In genomic region chr3:195989921-195990840, GRCh38 we compare ENCODE assay signal across 7 cellular contexts.
DNase-seq lines count a peak whose midpoint lies in the region; ATAC-seq, FAIRE-seq and TF ChIP-seq lines count a peak whose summit lies in the region.
"Not testable (repeated sequence)": the region's sequence is repeated elsewhere in the genome, so short reads cannot be mapped to it uniquely, and the experiment has no call there.

No MANE protein-coding gene starts in this region.

- not testable (repeated sequence) for H3K27me3 Mint-ChIP-seq in effector memory CD8-positive, alpha-beta T cell

- CTCF ChIA-PET in HepG2 (lab: Yijun Ruan, JAX; ENCODE audit: low intra/inter-chr PET ratio, low total read pairs), result not testable (repeated sequence)

- peak; percentile 66 for DNase-seq in NCI-H226
- DNase-seq in activated T-cell treated with anti-CD3 and anti-CD28 coated beads for 1 hour (ENCODE audit: low read depth), result peak; percentile 96
- DNase-seq in effector memory CD8-positive, alpha-beta T cell, result peak; percentile 88 to 90 (median 88)
- DNase-seq in HepG2 (ENCODE audit: low spot score), result peak; percentile 74
- DNase-seq in stimulated activated CD4-positive, alpha-beta T cell treated with anti-CD3 and anti-CD28 coated beads, Interleukin-12 subunit alpha, Interleukin-12 subunit beta, amount 100 ng/mL, for 24 hours (ENCODE audit: low read depth in 2 of 2), result peak; percentile 91 to 95

- not testable (repeated sequence) for FAIRE-seq in HepG2 (lab: Jason Lieb, UNC)

- peak overlapping the region; percentile 75 to 79 for H3K4me3 Mint-ChIP-seq in effector memory CD8-positive, alpha-beta T cell

- TSS peak; percentile 91 for BruUV-seq in HepG2 (replicated peaks; lab: Mats Ljungman, UMichigan)

- peak overlapping the region; percentile 66 to 72 (median 71) for H3K4me3 ChIP-seq in HepG2 (replicated peaks in 1 of 3; ENCODE audit: insufficient read depth in 1 of 3, low read depth in 2 of 3, low read length in 3 of 3)

- not testable (repeated sequence) for H3K79me2 ChIP-seq in HepG2 (ENCODE audit: insufficient read depth, low read length)

- not testable (repeated sequence) for TF ChIP-seq RAD21 in HepG2 (CRISPR knock-in tag; IDR thresholded peaks at IDR 0.05)

- not testable (repeated sequence) for H3K4me1 Mint-ChIP-seq in effector memory CD8-positive, alpha-beta T cell (ENCODE audit: low read depth in 2 of 2)

- not testable (repeated sequence) for TF ChIP-seq CTCF in HepG2 (CRISPR knock-in tag; IDR thresholded peaks at IDR 0.05)

- ATAC-seq in HG02798 (IDR thresholded peaks at IDR 0.05; ENCODE audit: poor library complexity, unreplicated experiment) (peak; percentile 94), HepG2 (peak; percentile 90)
- peak; percentile 84 for ATAC-seq in effector memory CD8-positive, alpha-beta T cell (replicated peaks)

- peak overlapping the region; percentile 71 for H3K9ac ChIP-seq in HepG2 (ENCODE audit: insufficient read depth, low read depth, low read length)

- not testable (repeated sequence) for H3K4me1 ChIP-seq in HepG2 (ENCODE audit: insufficient read depth, low read length)

- intact Hi-C loops in HepG2 (cut with micrococcal nuclease; ENCODE audit: unreplicated experiment), result not testable (repeated sequence)

- not testable (repeated sequence) for H2AFZ ChIP-seq in HepG2 (ENCODE audit: low read length)

- H3K27me3 ChIP-seq in HepG2 (ENCODE audit: control insufficient read depth in 1 of 2, insufficient read depth in 2 of 2, low read length in 2 of 2), result not testable (repeated sequence)

- H4K20me1 ChIP-seq in HepG2 (ENCODE audit: insufficient read depth, low read length), result not testable (repeated sequence)

- in situ Hi-C loops in HepG2 (cut with HindIII; ENCODE audit: extremely low pct_ligation_motif_present, low pct_unique_long_range_greater_than_20kb), result not testable (repeated sequence)

- H3K36me3 Mint-ChIP-seq in effector memory CD8-positive, alpha-beta T cell (ENCODE audit: insufficient read depth), result not testable (repeated sequence)

- H3K36me3 ChIP-seq in HepG2 (replicated peaks in 1 of 2; ENCODE audit: control insufficient read depth in 1 of 2, insufficient read depth in 2 of 2, low read length in 2 of 2), result not testable (repeated sequence)

- POLR2A ChIA-PET in HepG2 (lab: Yijun Ruan, JAX), result not testable (repeated sequence)

- H3K4me2 ChIP-seq in HepG2 (ENCODE audit: low read depth, low read length), result peak overlapping the region; percentile 67

- peak overlapping the region; percentile 46 to 81 for H3K27ac Mint-ChIP-seq in effector memory CD8-positive, alpha-beta T cell

- peak; percentile 52 for TF ChIP-seq POLR2A in GM18526 (IDR thresholded peaks at IDR 0.05; ENCODE audit: extremely low read depth, insufficient read length)
- TF ChIP-seq POLR2A in HepG2 (IDR thresholded peaks at IDR 0.05; ENCODE audit: insufficient read depth in 1 of 2, low read depth in 2 of 2, low read length in 2 of 2), result peak; percentile 43 to 72

- not testable (repeated sequence) for TF ChIP-seq EP300 in HepG2 (IDR thresholded peaks at IDR 0.05; ENCODE audit: low read depth in 2 of 2, low read length in 2 of 2); HepG2 (CRISPR knock-in tag; IDR thresholded peaks at IDR 0.05; ENCODE audit: borderline replicate concordance)

- not testable (repeated sequence) for H3K9me3 Mint-ChIP-seq in effector memory CD8-positive, alpha-beta T cell

- H3K27ac ChIP-seq in HepG2 (ENCODE audit: extremely low read length, insufficient read depth, low read length), result peak overlapping the region; percentile 49

- under 1% methylated on average over 21 of the region's 107 CpGs for WGBS in HepG2 (ENCODE audit: low lambda C conversion rate)

- H3K9me3 ChIP-seq in HepG2 (ENCODE audit: low read length), result not testable (repeated sequence)

TF ChIP-seq in HepG2, 621 proteins besides CTCF, POLR2A, EP300 and RAD21 (continues in another document):
- peak; percentile 86 for TF ChIP-seq SALL2 (CRISPR knock-in tag; IDR thresholded peaks at IDR 0.05)
- 0 out of 2 replicates have a peak, but pooled peaks have one; percentile 31 for TF ChIP-seq SIN3A (IDR thresholded peaks at IDR 0.05; ENCODE audit: borderline replicate concordance, low read depth, low read length)
- peak; percentile 46; the same call in 1 of the 2 replicates for TF ChIP-seq KMT2B (CRISPR knock-in tag; IDR thresholded peaks at IDR 0.05)
- TF ChIP-seq ZNF136 (CRISPR knock-in tag; IDR thresholded peaks at IDR 0.05; ENCODE audit: low read depth), result 0 out of 2 replicates have a peak, but pooled peaks have one; percentile 50
- TF ChIP-seq, protein P1, sequence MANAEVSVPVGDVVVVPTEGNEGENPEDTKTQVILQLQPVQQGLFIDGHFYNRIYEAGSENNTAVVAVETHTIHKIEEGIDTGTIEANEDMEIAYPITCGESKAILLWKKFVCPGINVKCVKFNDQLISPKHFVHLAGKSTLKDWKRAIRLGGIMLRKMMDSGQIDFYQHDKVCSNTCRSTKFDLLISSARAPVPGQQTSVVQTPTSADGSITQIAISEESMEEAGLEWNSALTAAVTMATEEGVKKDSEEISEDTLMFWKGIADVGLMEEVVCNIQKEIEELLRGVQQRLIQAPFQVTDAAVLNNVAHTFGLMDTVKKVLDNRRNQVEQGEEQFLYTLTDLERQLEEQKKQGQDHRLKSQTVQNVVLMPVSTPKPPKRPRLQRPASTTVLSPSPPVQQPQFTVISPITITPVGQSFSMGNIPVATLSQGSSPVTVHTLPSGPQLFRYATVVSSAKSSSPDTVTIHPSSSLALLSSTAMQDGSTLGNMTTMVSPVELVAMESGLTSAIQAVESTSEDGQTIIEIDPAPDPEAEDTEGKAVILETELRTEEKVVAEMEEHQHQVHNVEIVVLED (CRISPR knock-in tag; IDR thresholded peaks at IDR 0.05; ENCODE audit: borderline replicate concordance), result peak; percentile 45; the same call in 1 of the 2 replicates
- 0 out of 3 replicates have a peak, but pooled peaks have one; percentile 27 for TF ChIP-seq MXI1 (IDR thresholded peaks at IDR 0.05; ENCODE audit: borderline replicate concordance, low read depth, low read length)
- TF ChIP-seq ZNF547 (CRISPR knock-in tag; IDR thresholded peaks at IDR 0.05), result 0 out of 2 replicates have a peak, but pooled peaks have one; percentile 46
- TF ChIP-seq, protein P2, sequence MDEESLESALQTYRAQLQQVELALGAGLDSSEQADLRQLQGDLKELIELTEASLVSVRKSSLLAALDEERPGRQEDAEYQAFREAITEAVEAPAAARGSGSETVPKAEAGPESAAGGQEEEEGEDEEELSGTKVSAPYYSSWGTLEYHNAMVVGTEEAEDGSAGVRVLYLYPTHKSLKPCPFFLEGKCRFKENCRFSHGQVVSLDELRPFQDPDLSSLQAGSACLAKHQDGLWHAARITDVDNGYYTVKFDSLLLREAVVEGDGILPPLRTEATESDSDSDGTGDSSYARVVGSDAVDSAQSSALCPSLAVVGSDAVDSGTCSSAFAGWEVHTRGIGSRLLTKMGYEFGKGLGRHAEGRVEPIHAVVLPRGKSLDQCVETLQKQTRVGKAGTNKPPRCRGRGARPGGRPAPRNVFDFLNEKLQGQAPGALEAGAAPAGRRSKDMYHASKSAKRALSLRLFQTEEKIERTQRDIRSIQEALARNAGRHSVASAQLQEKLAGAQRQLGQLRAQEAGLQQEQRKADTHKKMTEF (CRISPR knock-in tag; IDR thresholded peaks at IDR 0.05), result peak; percentile 74
- 0 out of 2 replicates have a peak, but pooled peaks have one; percentile 44 for TF ChIP-seq ZNF33B (CRISPR knock-in tag; IDR thresholded peaks at IDR 0.05)
- peak; percentile 33; the same call in 1 of the 2 replicates for TF ChIP-seq ERF (CRISPR knock-in tag; IDR thresholded peaks at IDR 0.05)
- TF ChIP-seq SPEN (CRISPR knock-in tag; IDR thresholded peaks at IDR 0.05; ENCODE audit: low read depth), result peak; percentile 29; the same call in 1 of the 2 replicates
- TF ChIP-seq, protein P3, sequence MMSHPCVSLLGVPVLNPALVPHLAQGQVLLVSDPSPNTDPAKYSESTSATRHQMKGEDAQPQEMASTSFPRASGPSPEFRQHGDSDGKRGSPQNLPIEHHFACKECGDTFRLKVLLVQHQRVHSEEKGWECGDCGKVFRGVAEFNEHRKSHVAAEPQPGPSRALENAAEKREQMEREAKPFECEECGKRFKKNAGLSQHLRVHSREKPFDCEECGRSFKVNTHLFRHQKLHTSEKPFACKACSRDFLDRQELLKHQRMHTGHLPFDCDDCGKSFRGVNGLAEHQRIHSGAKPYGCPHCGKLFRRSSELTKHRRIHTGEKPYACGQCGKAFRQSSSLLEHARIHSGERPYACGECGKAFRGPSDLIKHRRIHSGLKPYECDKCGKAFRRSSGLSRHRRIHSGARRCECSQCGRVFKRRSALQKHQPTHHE (CRISPR knock-in tag; IDR thresholded peaks at IDR 0.05; ENCODE audit: borderline replicate concordance), result 0 out of 2 replicates have a peak, but pooled peaks have one; percentile 35
- 0 out of 2 replicates have a peak, but pooled peaks have one; percentile 36 for TF ChIP-seq KMT2A (CRISPR knock-in tag; IDR thresholded peaks at IDR 0.05)
- TF ChIP-seq, protein P4, sequence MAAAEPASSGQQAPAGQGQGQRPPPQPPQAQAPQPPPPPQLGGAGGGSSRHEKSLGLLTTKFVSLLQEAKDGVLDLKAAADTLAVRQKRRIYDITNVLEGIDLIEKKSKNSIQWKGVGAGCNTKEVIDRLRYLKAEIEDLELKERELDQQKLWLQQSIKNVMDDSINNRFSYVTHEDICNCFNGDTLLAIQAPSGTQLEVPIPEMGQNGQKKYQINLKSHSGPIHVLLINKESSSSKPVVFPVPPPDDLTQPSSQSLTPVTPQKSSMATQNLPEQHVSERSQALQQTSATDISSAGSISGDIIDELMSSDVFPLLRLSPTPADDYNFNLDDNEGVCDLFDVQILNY (CRISPR knock-in tag; conservative IDR thresholded peaks at IDR 0.05), result peak; percentile 21; the same call in 1 of the 2 replicates
- 0 out of 2 replicates have a peak, but pooled peaks have one; percentile 41 for TF ChIP-seq RXRA (CRISPR knock-in tag; IDR thresholded peaks at IDR 0.05)
- peak; percentile 25; the same call in 1 of the 2 replicates for TF ChIP-seq FOXO1 (CRISPR knock-in tag; IDR thresholded peaks at IDR 0.05)
- TF ChIP-seq KDM5B (CRISPR knock-in tag; IDR thresholded peaks at IDR 0.05; ENCODE audit: borderline replicate concordance), result peak; percentile 40; the same call in 1 of the 2 replicates
- TF ChIP-seq TAF1 (CRISPR knock-in tag; IDR thresholded peaks at IDR 0.05), result peak; percentile 59; the same call in 1 of the 2 replicates
- TF ChIP-seq ZNF777 (CRISPR knock-in tag; IDR thresholded peaks at IDR 0.05), result 0 out of 2 replicates have a peak, but pooled peaks have one; percentile 60
- peak; percentile 57 for TF ChIP-seq ZNF883 (CRISPR knock-in tag; IDR thresholded peaks at IDR 0.05; ENCODE audit: not compliant biosample characterization)
- TF ChIP-seq ZBTB7B (CRISPR knock-in tag; IDR thresholded peaks at IDR 0.05), result peak; percentile 61
- TF ChIP-seq YEATS2 (CRISPR knock-in tag; IDR thresholded peaks at IDR 0.05; ENCODE audit: borderline replicate concordance), result peak; percentile 55; the same call in 1 of the 2 replicates
- 0 out of 2 replicates have a peak, but pooled peaks have one; percentile 27 for TF ChIP-seq ZNF546 (CRISPR knock-in tag; conservative IDR thresholded peaks at IDR 0.05)
- TF ChIP-seq PHF8 (CRISPR knock-in tag; IDR thresholded peaks at IDR 0.05), result peak; percentile 87

Comparison
In these comparisons a context has a peak if more than half of its experiments do, and no peak if none do; other contexts are left out.
1. Peak in every context shown above with its lines: DNase-seq, ATAC-seq, H3K4me3 ChIP-seq and H3K27ac ChIP-seq.